In the genomic region with DNA sequence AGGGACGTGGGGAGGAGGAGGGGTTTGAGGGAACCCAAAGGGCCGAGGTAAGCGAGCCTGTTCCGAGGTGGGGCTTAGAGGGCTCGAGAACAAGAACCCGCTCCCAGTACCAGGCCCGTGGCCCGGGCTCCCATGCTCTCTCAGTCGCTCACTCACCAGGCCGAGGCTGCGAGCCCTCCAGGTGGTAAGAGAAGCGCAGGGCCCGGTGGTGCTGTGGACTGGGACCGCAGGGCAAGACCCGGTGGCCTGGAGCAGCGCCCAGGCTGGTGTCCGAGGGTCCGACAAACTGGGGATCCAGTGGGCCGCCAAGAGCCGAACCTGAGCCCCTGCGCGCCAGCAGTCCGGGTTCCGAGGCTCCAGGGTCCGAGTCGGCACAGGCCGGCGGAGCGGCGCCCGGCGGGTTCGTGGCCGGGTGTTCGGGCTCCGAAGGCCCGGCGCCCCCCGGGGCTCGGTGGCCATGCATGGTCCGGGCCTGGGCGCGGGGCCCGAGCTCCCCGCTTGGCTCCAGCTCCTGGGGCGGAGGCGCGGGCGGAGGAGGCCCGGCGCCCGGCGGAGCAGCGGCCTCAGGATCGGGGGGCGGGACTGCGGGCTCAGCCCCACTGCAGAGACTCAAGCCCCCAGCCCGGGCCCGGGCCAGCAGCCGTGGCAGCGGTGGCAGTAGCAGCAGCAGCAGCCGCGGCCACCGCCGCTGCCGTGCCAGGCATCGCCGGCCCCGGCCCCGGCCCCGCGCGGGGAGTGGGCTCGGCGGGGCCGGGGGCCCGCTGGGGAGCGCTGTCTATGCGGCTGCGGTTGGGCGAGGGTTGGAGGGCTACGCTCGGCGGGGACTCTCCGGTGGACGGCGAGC, we compare ENCODE assay signal across 7 cellular contexts. TPM values are rescaled to one million over a fixed set of nuclear protein-coding genes. Genes with fewer than 3 reads are reported as not detected.
DNase-seq lines count a peak whose midpoint lies in the region; ATAC-seq and TF ChIP-seq lines count a peak whose summit lies in the region.

No MANE protein-coding gene starts in this region.

- no peak for TF ChIP-seq CTCF in epithelial cell of esophagus (IDR thresholded peaks at IDR 0.05; ENCODE audit: insufficient read depth, low read depth, low read length, missing control alignments)

- H3K4me1 Mint-ChIP-seq in naive thymus-derived CD8-positive, alpha-beta T cell, result peaks cover 0 to 13% (median 7%) of the 10 kb centered on the region in 4 donors

- POLR2A ChIA-PET in naive thymus-derived CD8-positive, alpha-beta T cell (lab: Charles Lee), result no interaction called here

- H3K4me3 ChIP-seq in GM08714 (ENCODE audit: low read length) (peak overlapping the region; percentile 48; the same call in 1 of the 2 replicates), epithelial cell of esophagus (ENCODE audit: low read length) (peak overlapping the region; percentile 53)

- peaks cover 16 to 46% (median 31%) of the 10 kb centered on the region in 5 donors for H3K27me3 Mint-ChIP-seq in naive thymus-derived CD8-positive, alpha-beta T cell

- H3K36me3 Mint-ChIP-seq in naive thymus-derived CD8-positive, alpha-beta T cell, result peaks cover 0 to 3% (median 3%) of the 10 kb centered on the region in 3 donors

- peak; percentile 29 to 61 for ATAC-seq in naive thymus-derived CD8-positive, alpha-beta T cell
- no peak for ATAC-seq in HG03460 (IDR thresholded peaks at IDR 0.05; ENCODE audit: unreplicated experiment)

- H3K9me3 Mint-ChIP-seq in naive thymus-derived CD8-positive, alpha-beta T cell, result peaks cover 0 to 7% (median 0%) of the 10 kb centered on the region in 9 donors

- peak overlapping the region; percentile 19 to 77 (median 69) for H3K4me3 Mint-ChIP-seq in naive thymus-derived CD8-positive, alpha-beta T cell

- DNase-seq in RPMI7951 (ENCODE audit: low read depth) (peak; percentile 33), epithelial cell of esophagus (ENCODE audit: low read depth) (peak; percentile 34), ureter (ENCODE audit: low spot score) (no peak), foreskin melanocyte (no peak)
- DNase-seq in naive thymus-derived CD8-positive, alpha-beta T cell, result peak in 2 of 10 donors; percentile 3 to 9

- peak overlapping the region in 1 of 10 donors; percentile 72 for H3K27ac Mint-ChIP-seq in naive thymus-derived CD8-positive, alpha-beta T cell

RNA-seq across cellular contexts. Expression of gene FGD1, which starts 0.8 kb away (rescaled TPM):
- total RNA-seq in RPMI7951 (2014; rRNA removed; shearing (Covaris generic)), result 7.0 and 8.0 TPM in 2 replicates
- total RNA-seq in naive thymus-derived CD8-positive, alpha-beta T cell, result under 1 TPM in 1 of 2 experiments, not detected in 1; 0.11 TPM
- 1 to 10 TPM in 2 of 3 donors, under 1 TPM in 1; 0.89 to 1.8 (median 1.0) TPM for polyA plus RNA-seq in naive thymus-derived CD8-positive, alpha-beta T cell
- 3.3 TPM for total RNA-seq in ureter

RNA-seq across cellular contexts. Expression of gene GNL3L, which starts 34.8 kb away (rescaled TPM):
- 27.4 and 34.4 TPM in 2 replicates for total RNA-seq in RPMI7951 (2014; rRNA removed; shearing (Covaris generic))
- 10 to 100 TPM; 54.8 to 55.3 TPM for total RNA-seq in naive thymus-derived CD8-positive, alpha-beta T cell
- 10 to 100 TPM; 22.5 to 43.1 (median 33.3) TPM for polyA plus RNA-seq in naive thymus-derived CD8-positive, alpha-beta T cell
- total RNA-seq in ureter, result 56.7 TPM

RNA-seq across cellular contexts. Expression of gene TSR2, which starts 55.0 kb away (rescaled TPM):
- 23.1 and 26.1 TPM in 2 replicates for total RNA-seq in RPMI7951 (2014; rRNA removed; shearing (Covaris generic))
- total RNA-seq in naive thymus-derived CD8-positive, alpha-beta T cell, result 10 to 100 TPM; 44.5 to 47.3 TPM
- polyA plus RNA-seq in naive thymus-derived CD8-positive, alpha-beta T cell, result 10 to 100 TPM; 65.8 to 83.4 (median 66.4) TPM
- 42.4 TPM for total RNA-seq in ureter

Comparison
In these comparisons a context has a peak if more than half of its experiments do, and no peak if none do; other contexts are left out.
1. DNase-seq: peak in RPMI7951 (single experiment) and epithelial cell of esophagus (single experiment); none in ureter (single experiment) and foreskin melanocyte (single experiment).